8 cellular contexts compared by ENCODE assay signal in genomic region chr17:62627904-62628603, GRCh38. TPM values are rescaled to one million over a fixed set of nuclear protein-coding genes. Genes with fewer than 3 reads are reported as not detected.
DNase-seq lines count a peak whose midpoint lies in the region; ATAC-seq and TF ChIP-seq lines count a peak whose summit lies in the region.

No MANE protein-coding gene starts in this region.

- DNase-seq in AG09309 (ENCODE audit: low read depth) (no peak), HCEC 1CT (peak; percentile 57), T1000 (lab: John Stamatoyannopoulos, UW) (peak; percentile 69), SHP77 treated with DMSO at 0.1 percent for 48 hours (lab: John Stamatoyannopoulos, UW) (no peak), NCI-H345 (lab: John Stamatoyannopoulos, UW) (no peak)

- peak; percentile 65 for ATAC-seq in stimulated activated memory B cell treated with anti-CD40 and anti-IgM and Interleukin-4, amounts not matched to agents 10 μg/mL and 1 μg/mL and 100 μg/mL, for 72 hours

- no peak overlapping the region for H3K27ac ChIP-seq in ectodermal cell (ENCODE audit: insufficient read depth, low read depth, low read length, poor library complexity, severe bottlenecking)
- H3K27ac ChIP-seq in mesodermal cell (ENCODE audit: low read depth, low read length, severe bottlenecking), result peak overlapping the region; percentile 92

- H3K4me1 ChIP-seq in ectodermal cell (ENCODE audit: control insufficient read depth, insufficient read depth, low read length), result peaks cover 41% of the 10 kb centered on the region
- H3K4me1 ChIP-seq in mesodermal cell (ENCODE audit: control insufficient read depth, insufficient read depth, low read length, poor library complexity, severe bottlenecking), result peaks cover 47% of the 10 kb centered on the region

- no peaks in the 10 kb centered on the region for H3K9me3 ChIP-seq in ectodermal cell (ENCODE audit: control insufficient read depth, low read length)
- no peaks in the 10 kb centered on the region for H3K9me3 ChIP-seq in mesodermal cell (ENCODE audit: control insufficient read depth, low read length)

- peaks cover under 1% of the 10 kb centered on the region for H3K36me3 Mint-ChIP-seq in stimulated activated memory B cell treated with anti-CD40 and anti-IgM and Interleukin-4, amounts not matched to agents 10 μg/mL and 1 μg/mL and 100 μg/mL, for 72 hours

- TF ChIP-seq CTCF in AG09309 (IDR thresholded peaks at IDR 0.05; ENCODE audit: control insufficient read depth, insufficient read depth, low read depth, low read length, missing control alignments), result no peak

- no peaks in the 10 kb centered on the region for H3K36me3 ChIP-seq in ectodermal cell (ENCODE audit: control insufficient read depth, insufficient read depth, low read length)
- peaks cover 46% of the 10 kb centered on the region for H3K36me3 ChIP-seq in mesodermal cell (ENCODE audit: control insufficient read depth, insufficient read depth, low read length)

- H3K4me3 Mint-ChIP-seq in stimulated activated memory B cell treated with anti-CD40 and anti-IgM and Interleukin-4, amounts not matched to agents 10 μg/mL and 1 μg/mL and 100 μg/mL, for 72 hours, result peak overlapping the region; percentile 84

- no peaks in the 10 kb centered on the region for H3K9me3 Mint-ChIP-seq in stimulated activated memory B cell treated with anti-CD40 and anti-IgM and Interleukin-4, amounts not matched to agents 10 μg/mL and 1 μg/mL and 100 μg/mL, for 72 hours

- peaks cover 57% of the 10 kb centered on the region for H3K27me3 Mint-ChIP-seq in stimulated activated memory B cell treated with anti-CD40 and anti-IgM and Interleukin-4, amounts not matched to agents 10 μg/mL and 1 μg/mL and 100 μg/mL, for 72 hours

- peak overlapping the region; percentile 69 for H3K4me3 ChIP-seq in AG09309 (ENCODE audit: control insufficient read depth, low read depth, low read length)
- H3K4me3 ChIP-seq in ectodermal cell (ENCODE audit: insufficient read depth, low read depth, low read length), result peak overlapping the region; percentile 73
- peak overlapping the region; percentile 94 for H3K4me3 ChIP-seq in mesodermal cell (ENCODE audit: extremely low read depth, insufficient read depth, low read length, poor library complexity, severe bottlenecking)

- WGBS in ectodermal cell, 2 experiments, result 1 to 2% methylated on average over 60 to 61 of the region's 61 CpGs
- WGBS in mesodermal cell (ENCODE audit: insufficient coverage in 2 of 2), 2 experiments, result 0 to 1% methylated on average over 33 to 45 of the region's 61 CpGs

- peaks cover 29% of the 10 kb centered on the region for H3K4me1 Mint-ChIP-seq in stimulated activated memory B cell treated with anti-CD40 and anti-IgM and Interleukin-4, amounts not matched to agents 10 μg/mL and 1 μg/mL and 100 μg/mL, for 72 hours

- H3K27ac Mint-ChIP-seq in stimulated activated memory B cell treated with anti-CD40 and anti-IgM and Interleukin-4, amounts not matched to agents 10 μg/mL and 1 μg/mL and 100 μg/mL, for 72 hours, result peak overlapping the region; percentile 81

- peaks cover 14% of the 10 kb centered on the region for H3K27me3 ChIP-seq in ectodermal cell (ENCODE audit: control insufficient read depth, insufficient read depth, low read length, poor library complexity, severe bottlenecking)

RNA-seq across cellular contexts. Expression of gene MRC2, which starts 0.6 kb away (rescaled TPM):
- polyA plus RNA-seq in ectodermal cell (2013, experiment 1 of 4), result 39.0 TPM
- 45.0 TPM for polyA plus RNA-seq in ectodermal cell (2013, experiment 2 of 4)
- polyA plus RNA-seq in ectodermal cell (2013, experiment 3 of 4), result 42.6 TPM
- 46.3 TPM for polyA plus RNA-seq in ectodermal cell (2013, experiment 4 of 4)
- 253 TPM for polyA plus RNA-seq in mesodermal cell (2013, experiment 1 of 2)
- 200 TPM for polyA plus RNA-seq in mesodermal cell (2013, experiment 2 of 2)

Comparison
In these comparisons a context has a peak if more than half of its experiments do, and no peak if none do; other contexts are left out.
1. DNase-seq: peak in HCEC 1CT (single experiment) and T1000 (single experiment); none in AG09309 (single experiment), SHP77 treated with DMSO at 0.1 percent for 48 hours (single experiment) and NCI-H345 (single experiment).
2. Peak in every context shown above with its lines, with median percentiles within 50 percentile points of each other: H3K4me3 ChIP-seq.